Comparison of ENCODE assay signal across 1 cellular context in genomic region chr11:57427692-57428082, GRCh38.
TF ChIP-seq lines count a peak whose summit lies in the region.

No MANE protein-coding gene starts in this region.

TF ChIP-seq in H1, 55 proteins besides CTCF, POLR2A, EP300 and RAD21:
- TF ChIP-seq TAF1 (IDR thresholded peaks at IDR 0.05; ENCODE audit: low read depth, low read length) (no peak), SRF (IDR thresholded peaks at IDR 0.05; ENCODE audit: low read depth, low read length) (no peak)
